9 cellular contexts compared by ENCODE assay signal in the genomic region with DNA sequence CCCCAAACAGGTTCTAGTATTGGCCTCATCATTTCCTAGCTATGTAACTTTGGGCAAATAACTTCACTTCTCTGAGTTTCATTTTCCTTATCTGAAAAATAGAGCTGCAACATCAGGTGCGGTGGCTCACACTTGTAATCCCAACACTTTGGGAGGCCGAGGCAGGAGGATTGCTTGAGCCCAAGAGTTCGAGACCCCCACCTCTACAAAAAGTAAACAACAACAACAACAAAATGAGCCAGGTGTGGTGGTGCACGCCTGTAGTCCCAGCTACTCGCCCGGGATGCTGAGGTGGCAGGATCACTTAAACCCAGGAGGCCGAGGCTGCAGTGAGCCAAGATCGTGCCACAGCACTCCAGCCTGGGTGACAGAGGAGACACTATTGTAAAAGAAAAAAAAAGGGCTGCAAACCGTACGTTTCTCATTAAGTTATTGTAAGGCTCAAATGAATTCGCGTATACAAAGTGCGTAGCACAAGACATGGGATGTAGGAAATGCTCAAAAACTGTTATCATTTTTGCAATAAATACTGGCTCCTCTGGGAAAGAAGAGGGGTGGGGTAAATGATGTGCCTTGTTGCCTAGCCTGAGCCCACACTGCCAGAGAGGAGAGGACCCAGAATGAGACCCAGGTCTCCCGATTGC. TPM values are rescaled to one million over a fixed set of nuclear protein-coding genes. Genes with fewer than 3 reads are reported as not detected.
DNase-seq lines count a peak whose midpoint lies in the region; ATAC-seq and TF ChIP-seq lines count a peak whose summit lies in the region.
"Had no signal": no experiment of that assay in that cellular context is flagged by ENCODE, and none has a peak within 500 bp of the region (broad histone marks: within the 10 kb centered on the region; RNA-seq: fewer than 3 reads in every experiment).

No MANE protein-coding gene starts in this region.

- TF ChIP-seq POLR2A in body of pancreas (IDR thresholded peaks at IDR 0.05), result no peak

- H3K4me3 Mint-ChIP-seq in activated naive CD4-positive, alpha-beta T cell treated with anti-CD3 and anti-CD28 coated beads for 36 hours, result peak overlapping the region; percentile 83

- CTCF ChIA-PET in activated naive CD4-positive, alpha-beta T cell treated with anti-CD3 and anti-CD28 coated beads for 36 hours (lab: Charles Lee), result interaction anchor here (0.7 to 1.4 kb wide), 4 partner anchors 49 to 107 kb away, joined by 3 to 4 read pairs (median 4); partner anchors contain the start of gene IFT81

- H3K27ac ChIP-seq in brain microvascular endothelial cell (no peak overlapping the region), mesodermal cell (ENCODE audit: low read depth, low read length, severe bottlenecking) (no peak overlapping the region), upper lobe of right lung (peak overlapping the region; percentile 88), body of pancreas (peak overlapping the region in 2 of 4 donors; percentile 79 to 87)

- H3K4me1 Mint-ChIP-seq in activated naive CD4-positive, alpha-beta T cell treated with anti-CD3 and anti-CD28 coated beads for 36 hours (ENCODE audit: low read depth), result peaks cover 34% of the 10 kb centered on the region

- TF ChIP-seq CTCF in brain microvascular endothelial cell (IDR thresholded peaks at IDR 0.05; ENCODE audit: low read depth, low read length, missing control alignments) (no peak), upper lobe of right lung (IDR thresholded peaks at IDR 0.05) (no peak), body of pancreas (IDR thresholded peaks at IDR 0.05) (no peak)

- in situ Hi-C loops in brain microvascular endothelial cell (cut with HindIII; ENCODE audit: low pct_ligation_motif_present, low sequenced_read_pairs), result no loop called here

- intact Hi-C loops in activated naive CD4-positive, alpha-beta T cell treated with anti-CD3 and anti-CD28 coated beads for 36 hours (cut with micrococcal nuclease), result loop anchor here (5.0 kb wide), 1 partner anchor 335 kb away; the partner anchor contains the start of gene FAM222A
- intact Hi-C loops in upper lobe of right lung (cut with DNase I), result no loop called here
- intact Hi-C loops in body of pancreas (cut with DNase I), result no loop called here

- no peak for DNase-seq in activated naive CD4-positive, alpha-beta T cell treated with anti-CD3 and anti-CD28 coated beads for 36 hours
- no peak for DNase-seq in activated naive CD4-positive, alpha-beta T cell (lab: John Stamatoyannopoulos, UW)
- DNase-seq in brain microvascular endothelial cell, result no peak
- no peak for DNase-seq in upper lobe of right lung
- no peak for DNase-seq in NCI-H82 (lab: John Stamatoyannopoulos, UW)
- DNase-seq in body of pancreas, result no peak
- DNase-seq: activated effector memory CD4-positive, alpha-beta T cell treated with anti-CD3 and anti-CD28 coated beads, Interleukin-2, amount 50 U/mL, for 16 hours had no signal

- H3K27me3 ChIP-seq in brain microvascular endothelial cell (replicated peaks) (no peaks in the 10 kb centered on the region), upper lobe of right lung (no peaks in the 10 kb centered on the region), body of pancreas (no peaks in the 10 kb centered on the region)

- H3K27ac Mint-ChIP-seq in activated naive CD4-positive, alpha-beta T cell treated with anti-CD3 and anti-CD28 coated beads for 36 hours, result no peak overlapping the region

- H3K27me3 Mint-ChIP-seq in activated naive CD4-positive, alpha-beta T cell treated with anti-CD3 and anti-CD28 coated beads for 36 hours (ENCODE audit: low read depth), result no peaks in the 10 kb centered on the region

- H3K36me3 ChIP-seq in brain microvascular endothelial cell (replicated peaks) (peaks cover 3% of the 10 kb centered on the region), mesodermal cell (ENCODE audit: control insufficient read depth, insufficient read depth, low read length) (peaks cover 12% of the 10 kb centered on the region), upper lobe of right lung (peaks cover 11% of the 10 kb centered on the region), body of pancreas (replicated peaks in 1 of 2; ENCODE audit: insufficient read depth in 1 of 2, low read depth in 2 of 2) (no peaks in the 10 kb centered on the region)

- H3K9me3 ChIP-seq in mesodermal cell (ENCODE audit: control insufficient read depth, low read length) (no peaks in the 10 kb centered on the region), upper lobe of right lung (no peaks in the 10 kb centered on the region), body of pancreas (no peaks in the 10 kb centered on the region)

- H3K36me3 Mint-ChIP-seq in activated naive CD4-positive, alpha-beta T cell treated with anti-CD3 and anti-CD28 coated beads for 36 hours (ENCODE audit: low read depth), result peaks cover 2% of the 10 kb centered on the region

- WGBS in mesodermal cell (ENCODE audit: insufficient coverage in 2 of 2), 2 experiments, result 91 to 92% methylated on average over 12 to 13 of the region's 14 CpGs
- WGBS in body of pancreas, 2 donors, result 56 to 59% methylated on average over 14 of the region's 14 CpGs

- H3K9me3 Mint-ChIP-seq in activated naive CD4-positive, alpha-beta T cell treated with anti-CD3 and anti-CD28 coated beads for 36 hours, result no peaks in the 10 kb centered on the region

- H3K4me1 ChIP-seq in mesodermal cell (ENCODE audit: control insufficient read depth, insufficient read depth, low read length, poor library complexity, severe bottlenecking) (peaks cover 14% of the 10 kb centered on the region), upper lobe of right lung (peaks cover 32% of the 10 kb centered on the region), body of pancreas (peaks cover 29% of the 10 kb centered on the region)

- H3K4me3 ChIP-seq in brain microvascular endothelial cell (ENCODE audit: low read depth, low read length) (peak overlapping the region; percentile 92), mesodermal cell (ENCODE audit: extremely low read depth, insufficient read depth, low read length, poor library complexity, severe bottlenecking) (peak overlapping the region; percentile 74), upper lobe of right lung (peak overlapping the region; percentile 97), body of pancreas (peak overlapping the region in 1 of 2 donors; percentile 96)

- ATAC-seq in upper lobe of right lung (no peak), GM19395 (IDR thresholded peaks at IDR 0.05; ENCODE audit: unreplicated experiment) (no peak), body of pancreas (no peak)

RNA-seq across cellular contexts. Expression of gene C12orf76, which starts 0.9 kb away (rescaled TPM):
- 10 to 100 TPM; 12.1 to 12.9 TPM for total RNA-seq in activated naive CD4-positive, alpha-beta T cell treated with anti-CD3 and anti-CD28 coated beads for 36 hours
- polyA plus RNA-seq in mesodermal cell (2013, experiment 1 of 2), result 19.7 TPM
- polyA plus RNA-seq in mesodermal cell (2013, experiment 2 of 2), result 18.1 TPM
- total RNA-seq in upper lobe of right lung (25.0 TPM), body of pancreas (10 to 100 TPM in 1 of 2 donors, 1 to 10 TPM in 1; 2.0 to 15.3 TPM)

RNA-seq across cellular contexts. Expression of gene ANKRD13A, which starts 48.2 kb away (rescaled TPM):
- total RNA-seq in activated naive CD4-positive, alpha-beta T cell treated with anti-CD3 and anti-CD28 coated beads for 36 hours, result 10 to 100 TPM; 28.3 to 31.5 TPM
- 20.2 TPM for polyA plus RNA-seq in mesodermal cell (2013, experiment 1 of 2)
- 19.2 TPM for polyA plus RNA-seq in mesodermal cell (2013, experiment 2 of 2)
- total RNA-seq in upper lobe of right lung, result 54.0 TPM
- total RNA-seq in body of pancreas, result 10 to 100 TPM; 33.0 to 35.0 TPM

RNA-seq across cellular contexts. Expression of gene GIT2, which starts 51.3 kb away (rescaled TPM):
- total RNA-seq in activated naive CD4-positive, alpha-beta T cell treated with anti-CD3 and anti-CD28 coated beads for 36 hours, result 10 to 100 TPM; 40.2 to 41.6 TPM
- 25.5 TPM for polyA plus RNA-seq in mesodermal cell (2013, experiment 1 of 2)
- polyA plus RNA-seq in mesodermal cell (2013, experiment 2 of 2), result 24.7 TPM
- total RNA-seq in upper lobe of right lung (52.1 TPM), body of pancreas (10 to 100 TPM; 44.4 to 50.1 TPM)
